Comparison of ENCODE assay signal across 1 cellular context in the genomic region with DNA sequence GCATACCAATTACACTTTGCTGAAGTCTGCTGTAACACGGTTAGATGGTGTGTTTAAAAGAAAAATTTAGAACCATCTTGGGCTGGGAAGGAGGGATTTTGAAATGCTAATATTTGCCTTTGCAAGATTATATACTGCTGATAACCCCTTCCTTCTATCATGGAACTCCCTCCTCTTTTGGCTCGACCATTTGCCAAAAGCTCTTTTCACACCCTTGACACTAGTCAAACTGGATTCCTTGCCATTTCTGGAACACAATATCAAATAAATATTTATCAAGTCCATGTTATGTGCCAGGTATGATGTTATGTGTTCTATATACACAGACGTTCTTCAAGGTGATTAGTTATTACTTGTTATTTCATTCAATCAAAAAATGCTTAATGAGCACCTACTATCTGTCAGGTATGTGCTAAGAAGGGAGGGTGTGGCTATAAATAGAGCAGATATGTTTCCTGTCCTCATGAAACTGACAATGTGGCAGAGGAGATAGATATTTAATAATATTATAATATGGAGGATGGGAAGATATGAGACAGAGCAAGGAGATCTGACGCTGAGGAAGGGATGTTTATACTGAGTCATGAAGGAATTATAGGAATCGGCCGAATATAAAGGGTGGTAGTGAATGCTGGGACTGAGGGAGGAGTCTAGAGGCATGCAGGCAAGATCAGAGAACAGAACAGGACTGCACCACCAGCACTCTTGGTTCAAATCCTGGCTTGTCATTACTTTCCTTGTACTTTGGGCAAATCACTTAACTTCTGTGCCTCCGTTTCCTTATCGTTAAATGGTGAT.
TF ChIP-seq lines count a peak whose summit lies in the region.

No MANE protein-coding gene starts in this region.

TF ChIP-seq in IMR-90, 13 proteins besides CTCF, POLR2A, EP300 and RAD21 (continued from another document):
- no peak for TF ChIP-seq FOS (IDR thresholded peaks at IDR 0.05; ENCODE audit: low read depth, low read length)
- TF ChIP-seq CHD1 (IDR thresholded peaks at IDR 0.05; ENCODE audit: low read depth, low read length) = no peak
